ENCODE assay signal across 17 cellular contexts in genomic region chr7:115094163-115094562, GRCh38.
"Had no signal": no experiment of that assay in that cellular context is flagged by ENCODE, and none has a peak within 500 bp of the region (broad histone marks: within the 10 kb centered on the region; RNA-seq: fewer than 3 reads in every experiment).

No MANE protein-coding gene starts in this region.

- DNase-seq: activated CD4-positive, alpha-beta memory T cell treated with anti-CD3 and anti-CD28 coated beads, Interleukin-2, amount 10 ng/mL, durations not matched to agents 7 days and 5 days; activated CD4-positive, alpha-beta T cell treated with anti-CD3 and anti-CD28 coated beads for 36 hours; activated T-cell treated with anti-CD3 and anti-CD28 coated beads, Interleukin-2, amount 50 U/mL, for 72 hours; aorta; colonic mucosa; effector CD4-positive, alpha-beta T cell; foreskin keratinocyte; head of caudate nucleus; left colon; natural killer cell; nucleus accumbens; right cardiac atrium; substantia nigra; WERI-Rb-1 had no signal

- H3K4me3 ChIP-seq: cardiac muscle cell, colonic mucosa, lung had no signal

- ATAC-seq: activated CD4-positive, alpha-beta T cell treated with anti-CD3 and anti-CD28 coated beads for 36 hours; activated T-cell treated with anti-CD3 and anti-CD28 coated beads, Interleukin-2, amount 50 U/mL, for 72 hours; foreskin keratinocyte; left colon; natural killer cell; stimulated activated effector memory CD8-positive, alpha-beta T cell treated with anti-CD3 and anti-CD28 coated beads, Interleukin-12 subunit alpha, Interleukin-12 subunit beta, amount 100 ng/mL, for 72 hours had no signal
